ENCODE assay signal across 17 cellular contexts in the genomic region with DNA sequence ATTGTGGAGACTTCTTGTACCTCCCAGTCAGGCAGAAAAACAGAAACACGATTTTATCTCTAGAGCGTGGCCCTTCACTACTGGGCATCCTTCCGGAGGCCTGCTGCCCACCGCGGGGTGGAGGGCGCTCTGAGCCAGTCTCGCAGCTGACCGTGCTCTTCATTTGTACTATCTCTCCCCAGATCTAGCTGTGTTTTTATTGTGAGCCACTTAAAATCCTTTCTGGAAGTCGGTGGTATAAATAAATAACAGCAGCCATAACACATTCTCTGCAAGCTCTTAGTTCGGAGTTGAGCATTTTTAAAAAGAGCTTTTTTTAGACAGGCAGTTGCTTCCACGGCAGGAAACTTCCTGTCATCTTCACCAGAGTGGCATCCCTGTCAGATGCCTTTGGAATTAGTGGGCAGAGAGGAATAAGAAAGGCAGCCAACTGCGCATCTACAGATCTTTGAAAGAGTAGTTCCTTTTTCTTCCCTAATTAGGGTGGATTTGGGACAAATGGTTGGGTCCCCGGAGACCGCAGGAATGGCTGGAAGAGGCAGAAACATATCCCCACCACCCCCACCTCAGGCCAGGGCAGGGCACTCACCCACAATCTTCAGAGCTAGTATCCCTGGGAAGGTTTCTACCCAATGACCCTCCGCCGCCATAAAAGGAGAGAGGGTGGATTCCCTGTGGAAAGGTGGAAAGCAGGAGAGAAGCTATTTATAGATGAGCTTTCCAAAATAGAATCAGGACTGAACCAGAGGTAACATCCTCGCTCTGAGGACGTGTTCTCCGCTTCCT.
A peak's percentile ranks its signal among the peaks of the same experiment; 100 is the strongest.
DNase-seq lines count a peak whose midpoint lies in the region; ATAC-seq, FAIRE-seq and TF ChIP-seq lines count a peak whose summit lies in the region.
"Had no signal": no experiment of that assay in that cellular context is flagged by ENCODE, and none has a peak within 500 bp of the region (broad histone marks: within the 10 kb centered on the region; RNA-seq: fewer than 3 reads in every experiment).

No MANE protein-coding gene starts in this region.

- ATAC-seq in left cardiac atrium: peak; percentile 39 to 57

- H3K4me3 ChIP-seq in astrocyte (ENCODE audit: insufficient read depth, low read depth, low read length): peak overlapping the region; percentile 29
- H3K4me3 ChIP-seq in thyroid gland (replicated peaks in 1 of 3): no peak overlapping the region
- no peak overlapping the region for H3K4me3 ChIP-seq in H7 (ENCODE audit: insufficient read depth, low read depth, low read length)
- H3K4me3 ChIP-seq in ascending aorta: no peak overlapping the region
- H3K4me3 ChIP-seq: SK-N-MC, stomach had no signal

- H3K9ac ChIP-seq in astrocyte (ENCODE audit: low read length): peak overlapping the region; percentile 72
- H3K9ac ChIP-seq: KMS-11 had no signal

- H3K27me3 Mint-ChIP-seq in astrocyte (ENCODE audit: low read depth, unreplicated experiment): no peaks in the 10 kb centered on the region
- H3K27me3 Mint-ChIP-seq: activated CD4-positive, alpha-beta T cell treated with anti-CD3 and anti-CD28 coated beads, Interleukin-2, amount 10 ng/mL, durations not matched to agents 7 days and 5 days had no signal

- peak overlapping the region; percentile 72 for H3K4me2 ChIP-seq in astrocyte (ENCODE audit: low read length)
- H3K4me2 ChIP-seq: KMS-11 had no signal

- H3K27ac ChIP-seq in astrocyte (ENCODE audit: low read depth, low read length): peak overlapping the region; percentile 85
- peak overlapping the region; percentile 34 to 61 (median 57) for H3K27ac ChIP-seq in thyroid gland
- peak overlapping the region in 1 of 2 donors; percentile 18 for H3K27ac ChIP-seq in ascending aorta
- H3K27ac ChIP-seq: KMS-11, SK-N-MC had no signal

- H2AFZ ChIP-seq in astrocyte (ENCODE audit: low read depth, low read length): peak overlapping the region; percentile 57

- H3K79me2 ChIP-seq in astrocyte (ENCODE audit: insufficient read depth, low read length): peaks cover 11% of the 10 kb centered on the region

- FAIRE-seq in astrocyte (lab: Jason Lieb, UNC): peak; percentile 70
- FAIRE-seq: islet of Langerhans had no signal

- peaks cover 3% of the 10 kb centered on the region for H3K9me3 Mint-ChIP-seq in astrocyte (ENCODE audit: unreplicated experiment)
- H3K9me3 Mint-ChIP-seq: activated CD4-positive, alpha-beta T cell treated with anti-CD3 and anti-CD28 coated beads, Interleukin-2, amount 10 ng/mL, durations not matched to agents 7 days and 5 days; neural crest cell had no signal

- H3K36me3 ChIP-seq in astrocyte (ENCODE audit: insufficient read depth, low read length) (peaks cover 3% of the 10 kb centered on the region), thyroid gland (peaks cover 0 to 4% of the 10 kb centered on the region in 2 donors), H7 (replicated peaks; ENCODE audit: control insufficient read depth, insufficient read depth, low read length) (no peaks in the 10 kb centered on the region), ascending aorta (peaks cover 0 to 3% of the 10 kb centered on the region in 2 donors)

- H3K4me3 Mint-ChIP-seq in astrocyte (ENCODE audit: unreplicated experiment): no peak overlapping the region
- H3K4me3 Mint-ChIP-seq: activated CD4-positive, alpha-beta T cell treated with anti-CD3 and anti-CD28 coated beads, Interleukin-2, amount 10 ng/mL, durations not matched to agents 7 days and 5 days; neural crest cell had no signal

- H3K9me3 ChIP-seq in astrocyte (ENCODE audit: insufficient read depth, low read depth, low read length) (no peaks in the 10 kb centered on the region), thyroid gland (no peaks in the 10 kb centered on the region), ascending aorta (no peaks in the 10 kb centered on the region)
- H3K9me3 ChIP-seq: stomach had no signal

- intact Hi-C loops in left cardiac atrium (cut with DNase I) (no loop called here), thyroid gland (cut with DNase I) (no loop called here), ascending aorta (cut with DNase I) (no loop called here)

- peak overlapping the region; percentile 89 for H3K27ac Mint-ChIP-seq in astrocyte (ENCODE audit: unreplicated experiment)
- H3K27ac Mint-ChIP-seq: activated CD4-positive, alpha-beta T cell treated with anti-CD3 and anti-CD28 coated beads, Interleukin-2, amount 10 ng/mL, durations not matched to agents 7 days and 5 days had no signal

- peak; percentile 9 for DNase-seq in H4 (ENCODE audit: low spot score)
- peak; percentile 67 for DNase-seq in astrocyte (ENCODE audit: low read depth)
- DNase-seq in left cardiac atrium: no peak
- DNase-seq in thyroid gland: peak; percentile 35
- DNase-seq in NCI-H187 (lab: John Stamatoyannopoulos, UW): no peak
- no peak for DNase-seq in H7
- DNase-seq in ascending aorta (ENCODE audit: low spot score in 2 of 2): no peak
- DNase-seq in NCI-H524 treated with DMSO at 0.1 percent for 48 hours (lab: John Stamatoyannopoulos, UW): no peak
- DNase-seq: activated CD4-positive, alpha-beta T cell treated with anti-CD3 and anti-CD28 coated beads, Interleukin-2, amount 10 ng/mL, durations not matched to agents 7 days and 5 days; activated naive CD4-positive, alpha-beta T cell treated with Interleukin-2 at 50 U/mL for 16 hours; NCI-H446 treated with DMSO at 0.1 percent for 48 hours; stimulated activated CD4-positive, alpha-beta T cell treated with anti-CD3 and anti-CD28 coated beads, Interleukin-1b, Interleukin-23, amount 100 ng/mL, for 48 hours; stomach had no signal

- WGBS in thyroid gland, 2 donors: 50 to 59% methylated on average over 19 of the region's 19 CpGs

- H4K20me1 ChIP-seq in astrocyte (ENCODE audit: insufficient read depth, low read length): no peaks in the 10 kb centered on the region

- H3K27me3 ChIP-seq in astrocyte (ENCODE audit: insufficient read depth, low read length) (no peaks in the 10 kb centered on the region), thyroid gland (no peaks in the 10 kb centered on the region), H7 (ENCODE audit: control insufficient read depth, insufficient read depth, low read length) (no peaks in the 10 kb centered on the region), ascending aorta (no peaks in the 10 kb centered on the region)
- H3K27me3 ChIP-seq: stomach had no signal

- no peaks in the 10 kb centered on the region for H3K36me3 Mint-ChIP-seq in astrocyte (ENCODE audit: low read depth, unreplicated experiment)

- H3K4me1 Mint-ChIP-seq in astrocyte (ENCODE audit: low read depth, unreplicated experiment): peaks cover 8% of the 10 kb centered on the region
- H3K4me1 Mint-ChIP-seq: activated CD4-positive, alpha-beta T cell treated with anti-CD3 and anti-CD28 coated beads, Interleukin-2, amount 10 ng/mL, durations not matched to agents 7 days and 5 days had no signal

- TF ChIP-seq POLR2A in thyroid gland (IDR thresholded peaks at IDR 0.05): no peak

- H3K4me1 ChIP-seq in astrocyte (ENCODE audit: insufficient read depth, low read length) (peaks cover 22% of the 10 kb centered on the region), thyroid gland (peaks cover 8 to 14% of the 10 kb centered on the region in 2 donors), ascending aorta (no peaks in the 10 kb centered on the region)
- H3K4me1 ChIP-seq: stomach had no signal

- TF ChIP-seq CTCF in astrocyte (IDR thresholded peaks at IDR 0.05; ENCODE audit: insufficient read depth, low read depth, low read length) (no peak), thyroid gland (IDR thresholded peaks at IDR 0.05) (no peak), ascending aorta (IDR thresholded peaks at IDR 0.05) (no peak)

Comparison
In these comparisons a context has a peak if more than half of its experiments do, and no peak if none do; other contexts are left out.
1. DNase-seq: peak in H4 (single experiment), astrocyte (single experiment) and thyroid gland (2 of 2); none in left cardiac atrium (single experiment), NCI-H187 (0 of 2), H7 (single experiment), ascending aorta (0 of 2) and NCI-H524 treated with DMSO at 0.1 percent for 48 hours (single experiment).